ENCODE assay signal across 8 cellular contexts in the genomic region with DNA sequence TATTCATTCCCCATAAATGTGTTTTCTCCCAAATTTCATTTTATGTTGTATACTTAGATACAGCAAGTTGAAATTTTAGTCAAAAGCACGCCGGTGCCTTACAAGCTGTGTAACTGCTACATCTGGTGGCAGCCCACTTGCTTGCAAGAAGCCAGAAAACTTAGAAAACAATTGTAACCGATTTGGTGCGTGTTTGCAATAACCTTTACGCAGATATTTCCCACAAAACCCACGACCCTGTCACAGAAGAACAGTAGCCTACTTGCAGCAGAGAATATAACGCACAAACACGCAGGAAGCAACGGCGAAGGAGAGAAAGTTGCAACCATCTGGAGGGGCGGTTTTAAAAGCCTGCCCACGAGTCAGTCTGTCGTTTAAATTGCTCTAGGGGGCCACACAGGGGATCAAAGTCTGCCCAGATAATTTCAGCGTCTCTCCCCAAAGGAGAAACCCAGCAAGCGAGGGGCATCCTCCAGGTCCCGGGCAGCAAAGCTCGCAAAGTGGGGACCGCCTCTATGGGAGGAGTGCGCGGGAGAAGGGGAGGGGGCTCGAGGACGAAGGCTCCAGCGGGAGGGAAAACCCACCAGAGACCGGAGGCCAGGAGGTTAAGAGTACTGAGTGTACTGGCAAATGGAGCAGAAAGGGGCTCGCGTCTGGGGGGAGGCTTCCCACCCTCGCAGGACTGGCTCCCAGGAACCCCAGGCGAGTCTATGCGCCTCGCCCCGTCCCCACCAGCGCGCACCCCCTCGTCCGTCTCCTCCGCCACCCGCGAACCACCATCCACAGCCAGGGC. TPM values are rescaled to one million over a fixed set of nuclear protein-coding genes. Genes with fewer than 3 reads are reported as not detected.
DNase-seq lines count a peak whose midpoint lies in the region; ATAC-seq and TF ChIP-seq lines count a peak whose summit lies in the region.

No MANE protein-coding gene starts in this region.

- 0 to 1% (median 1%) methylated on average over 30 to 38 of the region's 38 CpGs for WGBS in adipose tissue, 3 donors

- H3K27me3 ChIP-seq in upper lobe of right lung, result no peaks in the 10 kb centered on the region

- intact Hi-C loops in left cardiac atrium (cut with DNase I) (loop anchor here in 1 of 2 donors (5.0 to 10.0 kb wide), 3 partner anchors 75 to 255 kb away; no protein-coding TSS in a partner anchor), posterior cingulate gyrus (cut with DNase I) (loop anchor here (2.0 to 5.0 kb wide), 5 partner anchors 158 to 275 kb away; partner anchors contain the start of gene DCAF17), upper lobe of right lung (cut with DNase I) (no loop called here)

- peak; percentile 46 for TF ChIP-seq CTCF in upper lobe of right lung (IDR thresholded peaks at IDR 0.05)

- H3K9me3 ChIP-seq in upper lobe of right lung, result no peaks in the 10 kb centered on the region

- H3K36me3 ChIP-seq in upper lobe of right lung, result no peaks in the 10 kb centered on the region

- peaks cover 19% of the 10 kb centered on the region for H3K4me1 ChIP-seq in upper lobe of right lung

- ATAC-seq in GM19324 (IDR thresholded peaks at IDR 0.05; ENCODE audit: low FRiP score, unreplicated experiment) (peak; percentile 8), left cardiac atrium (peak; percentile 48 to 66), upper lobe of right lung (peak; percentile 32)

- H3K27ac ChIP-seq in adipose tissue (ENCODE audit: low read depth, low read length) (peak overlapping the region; percentile 78), upper lobe of right lung (peak overlapping the region; percentile 90)

- H3K4me3 ChIP-seq in Jurkat, Clone E6-1 (ENCODE audit: low read length), result peak overlapping the region; percentile 87
- peak overlapping the region; percentile 77 for H3K4me3 ChIP-seq in upper lobe of right lung

- peak; percentile 49 for DNase-seq in CD1c-positive myeloid dendritic cell (ENCODE audit: extremely low spot score)
- DNase-seq in Jurkat, Clone E6-1 (ENCODE audit: low read depth, low spot score), result peak; percentile 64
- DNase-seq in SW480 (ENCODE audit: low spot score), result peak; percentile 32
- DNase-seq in left cardiac atrium, result peak; percentile 56
- peak; percentile 16 to 87 (median 40) for DNase-seq in posterior cingulate gyrus
- DNase-seq in upper lobe of right lung, result no peak

RNA-seq across cellular contexts. Expression of gene TLK1, which starts 1.2 kb away (rescaled TPM):
- polyA plus RNA-seq in Jurkat, Clone E6-1 (2012; ENCODE audit: insufficient read depth, insufficient read length), result 23.6 TPM
- 1 to 10 TPM; 6.4 to 9.9 (median 6.7) TPM for polyA plus RNA-seq in adipose tissue
- total RNA-seq in left cardiac atrium (10 to 100 TPM; 31.5 to 31.8 TPM), upper lobe of right lung (58.1 TPM)
